19 cellular contexts compared by ENCODE assay signal in the genomic region with DNA sequence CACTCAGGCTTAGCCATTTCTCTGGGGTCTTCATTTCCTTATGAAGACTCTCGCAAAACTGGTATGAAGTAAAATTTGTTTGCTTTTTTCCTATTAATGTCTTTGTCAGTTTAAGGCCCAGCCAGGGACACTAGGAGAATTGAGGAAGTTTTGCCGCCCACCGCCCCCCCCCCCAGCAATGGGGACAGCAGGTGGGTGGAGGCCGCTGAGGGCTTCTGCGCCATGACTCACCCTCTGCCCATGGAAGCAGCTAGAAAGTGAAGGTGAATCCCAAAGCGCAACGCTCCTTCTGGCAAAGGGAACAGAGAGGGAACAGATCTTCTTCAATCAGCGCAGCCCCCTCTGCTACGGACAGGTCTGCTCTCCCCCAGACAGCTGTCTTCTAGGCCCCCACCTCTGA. TPM values are rescaled to one million over a fixed set of nuclear protein-coding genes. Genes with fewer than 3 reads are reported as not detected.
DNase-seq lines count a peak whose midpoint lies in the region; ATAC-seq and TF ChIP-seq lines count a peak whose summit lies in the region.
"Had no signal": no experiment of that assay in that cellular context is flagged by ENCODE, and none has a peak within 500 bp of the region (broad histone marks: within the 10 kb centered on the region; RNA-seq: fewer than 3 reads in every experiment).

No MANE protein-coding gene starts in this region.

- H3K36me3 Mint-ChIP-seq in activated T-cell treated with anti-CD3 and anti-CD28 coated beads, Interleukin-2, amount 50 U/mL, for 24 hours (ENCODE audit: low read depth), result peaks cover 77% of the 10 kb centered on the region
- H3K36me3 Mint-ChIP-seq in stimulated activated memory B cell treated with anti-CD40 and anti-IgM and Interleukin-4, amounts not matched to agents 10 μg/mL and 1 μg/mL and 100 μg/mL, for 72 hours, result peaks cover 57% of the 10 kb centered on the region
- H3K36me3 Mint-ChIP-seq in nephron progenitor cell (ENCODE audit: low read depth), result peaks cover 88% of the 10 kb centered on the region

- H3K27ac ChIP-seq in epithelial cell of prostate, result peak overlapping the region; percentile 99
- H3K27ac ChIP-seq: testis had no signal

- ATAC-seq in stimulated activated memory B cell treated with anti-CD40 and anti-IgM and Interleukin-4, amounts not matched to agents 10 μg/mL and 1 μg/mL and 100 μg/mL, for 72 hours, result no peak
- ATAC-seq in left lobe of liver, result no peak
- ATAC-seq: gastroesophageal sphincter, mucosa of descending colon had no signal

- H3K9me3 Mint-ChIP-seq in activated T-cell treated with anti-CD3 and anti-CD28 coated beads, Interleukin-2, amount 50 U/mL, for 24 hours, result no peaks in the 10 kb centered on the region
- H3K9me3 Mint-ChIP-seq in stimulated activated memory B cell treated with anti-CD40 and anti-IgM and Interleukin-4, amounts not matched to agents 10 μg/mL and 1 μg/mL and 100 μg/mL, for 72 hours, result no peaks in the 10 kb centered on the region
- H3K9me3 Mint-ChIP-seq in nephron progenitor cell, result peaks cover 48% of the 10 kb centered on the region

- H3K4me3 Mint-ChIP-seq in activated T-cell treated with anti-CD3 and anti-CD28 coated beads, Interleukin-2, amount 50 U/mL, for 24 hours, result no peak overlapping the region
- no peak overlapping the region for H3K4me3 Mint-ChIP-seq in stimulated activated memory B cell treated with anti-CD40 and anti-IgM and Interleukin-4, amounts not matched to agents 10 μg/mL and 1 μg/mL and 100 μg/mL, for 72 hours
- no peak overlapping the region for H3K4me3 Mint-ChIP-seq in nephron progenitor cell

- peaks cover 69% of the 10 kb centered on the region for H3K4me1 Mint-ChIP-seq in activated T-cell treated with anti-CD3 and anti-CD28 coated beads, Interleukin-2, amount 50 U/mL, for 24 hours (ENCODE audit: low read depth)
- peaks cover 68% of the 10 kb centered on the region for H3K4me1 Mint-ChIP-seq in stimulated activated memory B cell treated with anti-CD40 and anti-IgM and Interleukin-4, amounts not matched to agents 10 μg/mL and 1 μg/mL and 100 μg/mL, for 72 hours
- peaks cover 40% of the 10 kb centered on the region for H3K4me1 Mint-ChIP-seq in nephron progenitor cell

- TF ChIP-seq CTCF in nephron progenitor cell (IDR thresholded peaks at IDR 0.05), result no peak

- DNase-seq in activated T-cell treated with anti-CD3 and anti-CD28 coated beads, Interleukin-2, amount 50 U/mL, for 24 hours, result no peak
- no peak for DNase-seq in activated T-cell treated with anti-CD3 and anti-CD28 coated beads, Interleukin-2, amount 50 U/mL, for 48 hours
- DNase-seq in OCI-M1 (lab: John Stamatoyannopoulos, UW) (peak; percentile 16), epithelial cell of prostate (ENCODE audit: low read depth, low spot score) (no peak), nephron progenitor cell (no peak), left lobe of liver (ENCODE audit: low spot score) (no peak), HEK293T (ENCODE audit: extremely low spot score) (no peak)
- DNase-seq: activated CD8-positive, alpha-beta memory T cell treated with anti-CD3 and anti-CD28 coated beads, Interleukin-2, amount 50 U/mL, for 4 hours; amygdala; Caco-2; cerebellar nuclear complex; GF-D8; mucosa of descending colon; NCI-H1694 treated with DMSO at 0.1 percent for 48 hours; NCI-H526; Peyer's patch; testis had no signal

- peak overlapping the region; percentile 26 for H3K27ac Mint-ChIP-seq in activated T-cell treated with anti-CD3 and anti-CD28 coated beads, Interleukin-2, amount 50 U/mL, for 24 hours
- peak overlapping the region; percentile 96 for H3K27ac Mint-ChIP-seq in stimulated activated memory B cell treated with anti-CD40 and anti-IgM and Interleukin-4, amounts not matched to agents 10 μg/mL and 1 μg/mL and 100 μg/mL, for 72 hours
- H3K27ac Mint-ChIP-seq in nephron progenitor cell, result no peak overlapping the region

- CTCF ChIA-PET in HEK293T (lab: Yijun Ruan, JAX), result no interaction called here

- no peaks in the 10 kb centered on the region for H3K27me3 Mint-ChIP-seq in activated T-cell treated with anti-CD3 and anti-CD28 coated beads, Interleukin-2, amount 50 U/mL, for 24 hours
- H3K27me3 Mint-ChIP-seq in stimulated activated memory B cell treated with anti-CD40 and anti-IgM and Interleukin-4, amounts not matched to agents 10 μg/mL and 1 μg/mL and 100 μg/mL, for 72 hours, result no peaks in the 10 kb centered on the region
- peaks cover 13% of the 10 kb centered on the region for H3K27me3 Mint-ChIP-seq in nephron progenitor cell (ENCODE audit: low read depth, poor library complexity)

- POLR2A ChIA-PET in HEK293T (lab: Yijun Ruan, JAX), result no interaction called here

TF ChIP-seq in HEK293T, 16 proteins besides CTCF, POLR2A, EP300 and RAD21:
- no peak for TF ChIP-seq HDGF (IDR thresholded peaks at IDR 0.05; ENCODE audit: borderline replicate concordance)
- TF ChIP-seq SP1 (IDR thresholded peaks at IDR 0.05), result no peak
- TF ChIP-seq ZNF384 (IDR thresholded peaks at IDR 0.05), result no peak
- no peak for TF ChIP-seq FOXM1 (IDR thresholded peaks at IDR 0.05; ENCODE audit: borderline replicate concordance)
- TF ChIP-seq FOXK2 (IDR thresholded peaks at IDR 0.05), result no peak
- TF ChIP-seq CTBP1 (IDR thresholded peaks at IDR 0.05; ENCODE audit: borderline replicate concordance), result no peak
- TF ChIP-seq L3MBTL2 (conservative IDR thresholded peaks at IDR 0.05), result no peak
- TF ChIP-seq ELF4 (IDR thresholded peaks at IDR 0.05), result no peak
- no peak for TF ChIP-seq FOXA1 (IDR thresholded peaks at IDR 0.05)
- TF ChIP-seq NFRKB (IDR thresholded peaks at IDR 0.05), result no peak

RNA-seq across cellular contexts. Expression of a gene that starts 49.7 kb away (rescaled TPM):
- 31.8 TPM for total RNA-seq in left lobe of liver

RNA-seq across cellular contexts. Expression of a gene that starts 56.8 kb away (rescaled TPM):
- 3.4 TPM for total RNA-seq in left lobe of liver
